ENCODE assay signal across 23 cellular contexts in the genomic region with DNA sequence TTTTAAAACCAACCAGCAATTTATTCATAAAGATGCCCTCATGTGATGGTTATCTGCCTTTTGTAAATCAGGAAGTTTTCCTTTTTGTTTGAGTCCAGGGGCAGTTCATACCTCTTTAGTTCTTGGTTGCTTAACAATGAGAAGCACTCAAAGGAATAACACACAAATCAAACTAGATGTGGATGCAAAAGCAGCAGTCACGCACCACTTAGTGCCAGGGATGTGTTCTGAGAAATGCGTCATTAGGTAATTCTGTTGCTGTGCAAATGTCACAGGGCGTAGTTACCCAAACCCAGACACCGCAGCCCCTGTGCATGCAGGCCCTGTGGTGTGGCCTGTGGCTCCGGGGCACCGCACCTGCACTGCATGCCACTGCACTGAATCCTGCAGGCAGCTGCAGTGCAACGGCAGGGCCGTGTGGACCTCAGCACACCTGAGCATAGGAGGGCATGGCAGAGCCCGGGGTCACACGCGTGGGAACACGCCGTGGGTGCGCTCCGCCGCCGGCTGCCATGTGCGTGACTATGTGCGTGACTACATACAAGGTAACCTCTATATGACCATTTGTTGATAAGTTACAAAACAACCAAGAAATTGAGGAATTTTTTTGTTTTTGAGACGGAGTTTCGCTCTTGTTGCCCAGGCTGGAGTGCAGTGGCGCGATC. TPM values are rescaled to one million over a fixed set of nuclear protein-coding genes. Genes with fewer than 3 reads are reported as not detected.
"Had no signal": no experiment of that assay in that cellular context is flagged by ENCODE, and none has a peak within 500 bp of the region (broad histone marks: within the 10 kb centered on the region; RNA-seq: fewer than 3 reads in every experiment).

No MANE protein-coding gene starts in this region.

- H3K9me3 Mint-ChIP-seq: activated naive CD4-positive, alpha-beta T cell treated with anti-CD3 and anti-CD28 coated beads, Interleukin-2, amount 50 U/mL, for 24 hours; nephron; T-helper 1 cell treated with Interleukin-12 subunit alpha and Interleukin-12 subunit beta and Interleukin-4 antibody, amounts not matched to agents 30 μg/mL and 1 μg/mL, for 36 hours had no signal

- H3K36me3 Mint-ChIP-seq: activated naive CD4-positive, alpha-beta T cell treated with anti-CD3 and anti-CD28 coated beads, Interleukin-2, amount 50 U/mL, for 24 hours had no signal

- H3K27me3 Mint-ChIP-seq: activated naive CD4-positive, alpha-beta T cell treated with anti-CD3 and anti-CD28 coated beads, Interleukin-2, amount 50 U/mL, for 24 hours had no signal

- H3K4me3 Mint-ChIP-seq: activated naive CD4-positive, alpha-beta T cell treated with anti-CD3 and anti-CD28 coated beads, Interleukin-2, amount 50 U/mL, for 24 hours; nephron; T-helper 1 cell treated with Interleukin-12 subunit alpha and Interleukin-12 subunit beta and Interleukin-4 antibody, amounts not matched to agents 30 μg/mL and 1 μg/mL, for 36 hours had no signal

- H3K4me1 Mint-ChIP-seq: activated naive CD4-positive, alpha-beta T cell treated with anti-CD3 and anti-CD28 coated beads, Interleukin-2, amount 50 U/mL, for 24 hours; nephron had no signal

- H3K9me3 ChIP-seq: adrenal gland, left lung, right atrium auricular region, tibial nerve, vagina had no signal

- H3K27ac ChIP-seq: adrenal gland, cardiac muscle cell, hepatocyte, left lung, right atrium auricular region, tibial nerve, vagina, VCaP had no signal

- DNase-seq: activated CD4-positive, CD25-positive, alpha-beta regulatory T cell treated with anti-CD3 and anti-CD28 coated beads, Interleukin-2, amount 50 U/mL, for 72 hours; activated CD8-positive, alpha-beta memory T cell treated with anti-CD3 and anti-CD28 coated beads for 24 hours; activated CD8-positive, alpha-beta memory T cell treated with anti-CD3 and anti-CD28 coated beads, Interleukin-2, amount 50 U/mL, for 48 hours; activated effector memory CD4-positive, alpha-beta T cell treated with Interleukin-2 at 50 U/mL for 16 hours; activated T-cell treated with anti-CD3 and anti-CD28 coated beads, Interleukin-2, amount 50 U/mL, for 48 hours; dermis blood vessel endothelial cell; effector memory CD4-positive, alpha-beta T cell; left lung; midbrain; nucleus accumbens; stimulated activated CD4-positive, alpha-beta T cell treated with anti-CD3 and anti-CD28 coated beads, Interleukin-2, amount 100 ng/mL, for 24 hours; stimulated activated naive CD8-positive, alpha-beta T cell treated with anti-CD3 and anti-CD28 coated beads, Interleukin-15, Interleukin-2, amounts not matched to agents 100 U/mL and 50 U/mL, for 24 hours had no signal

- H3K4me3 ChIP-seq: adrenal gland, cardiac muscle cell, hepatocyte, left lung, right atrium auricular region, tibial nerve, vagina had no signal

- H3K4me1 ChIP-seq: left lung had no signal

- ATAC-seq: left lung; stimulated activated naive CD8-positive, alpha-beta T cell treated with anti-CD3 and anti-CD28 coated beads, Interleukin-15, Interleukin-2, amounts not matched to agents 100 U/mL and 50 U/mL, for 24 hours had no signal

- H3K27ac Mint-ChIP-seq: activated naive CD4-positive, alpha-beta T cell treated with anti-CD3 and anti-CD28 coated beads, Interleukin-2, amount 50 U/mL, for 24 hours; nephron; T-helper 1 cell treated with Interleukin-12 subunit alpha and Interleukin-12 subunit beta and Interleukin-4 antibody, amounts not matched to agents 30 μg/mL and 1 μg/mL, for 36 hours had no signal

- H3K27me3 ChIP-seq: adrenal gland, cardiac muscle cell, hepatocyte, left lung, right atrium auricular region, tibial nerve, vagina had no signal

RNA-seq across cellular contexts. Expression of a gene that starts 52.4 kb away (rescaled TPM):
- total RNA-seq: skeletal muscle tissue, tibial nerve had no signal
